In genomic region chr2:99317156-99317872, GRCh38 we compare ENCODE assay signal across 1 cellular context.
TF ChIP-seq lines count a peak whose summit lies in the region.

No MANE protein-coding gene starts in this region.

TF ChIP-seq in K562, 482 proteins besides CTCF, POLR2A, EP300 and RAD21 (continued from another document):
- TF ChIP-seq CTCFL (IDR thresholded peaks at IDR 0.05; ENCODE audit: borderline replicate concordance, insufficient read depth, low read depth, low read length, poor library complexity, severe bottlenecking) = no peak
